Comparison of ENCODE assay signal across 1 cellular context in the genomic region with DNA sequence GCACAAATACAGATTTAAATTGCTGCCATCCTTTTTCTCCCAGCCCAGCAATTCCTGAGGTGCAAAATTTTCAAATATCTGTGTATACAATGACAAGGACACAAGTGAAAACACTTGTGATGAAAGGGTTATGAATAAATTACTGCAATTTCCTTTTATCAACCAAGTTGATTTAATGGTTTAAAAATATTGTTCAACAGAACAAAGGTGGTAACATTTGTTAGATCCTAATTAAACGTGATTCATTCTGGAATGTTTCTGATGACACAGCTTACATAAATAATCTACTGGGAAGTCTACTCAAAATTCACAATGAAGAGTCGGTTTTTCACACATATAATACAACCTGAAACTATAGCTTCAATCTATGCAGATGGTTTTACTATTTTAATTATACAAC.
TF ChIP-seq lines count a peak whose summit lies in the region.

No MANE protein-coding gene starts in this region.

TF ChIP-seq in liver, 16 proteins besides CTCF, POLR2A, EP300 and RAD21 (continued from another document):
- TF ChIP-seq, protein P1, sequence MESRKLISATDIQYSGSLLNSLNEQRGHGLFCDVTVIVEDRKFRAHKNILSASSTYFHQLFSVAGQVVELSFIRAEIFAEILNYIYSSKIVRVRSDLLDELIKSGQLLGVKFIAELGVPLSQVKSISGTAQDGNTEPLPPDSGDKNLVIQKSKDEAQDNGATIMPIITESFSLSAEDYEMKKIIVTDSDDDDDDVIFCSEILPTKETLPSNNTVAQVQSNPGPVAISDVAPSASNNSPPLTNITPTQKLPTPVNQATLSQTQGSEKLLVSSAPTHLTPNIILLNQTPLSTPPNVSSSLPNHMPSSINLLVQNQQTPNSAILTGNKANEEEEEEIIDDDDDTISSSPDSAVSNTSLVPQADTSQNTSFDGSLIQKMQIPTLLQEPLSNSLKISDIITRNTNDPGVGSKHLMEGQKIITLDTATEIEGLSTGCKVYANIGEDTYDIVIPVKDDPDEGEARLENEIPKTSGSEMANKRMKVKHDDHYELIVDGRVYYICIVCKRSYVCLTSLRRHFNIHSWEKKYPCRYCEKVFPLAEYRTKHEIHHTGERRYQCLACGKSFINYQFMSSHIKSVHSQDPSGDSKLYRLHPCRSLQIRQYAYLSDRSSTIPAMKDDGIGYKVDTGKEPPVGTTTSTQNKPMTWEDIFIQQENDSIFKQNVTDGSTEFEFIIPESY (IDR thresholded peaks at IDR 0.05) = no peak
- TF ChIP-seq RXRA (IDR thresholded peaks at IDR 0.05) (no peak), HNF4G (IDR thresholded peaks at IDR 0.05) (no peak), HNF4A (conservative IDR thresholded peaks at IDR 0.05) (no peak), GABPA (IDR thresholded peaks at IDR 0.05 in 1 of 2, conservative IDR thresholded peaks at IDR 0.05 in 1 of 2) (no peak), TAF1 (conservative IDR thresholded peaks at IDR 0.05) (no peak), NR2F2 (IDR thresholded peaks at IDR 0.05) (no peak), YY1 (IDR thresholded peaks at IDR 0.05) (no peak), SP1 (IDR thresholded peaks at IDR 0.05) (no peak), EGR1 (IDR thresholded peaks at IDR 0.05; ENCODE audit: low read depth in 2 of 2) (no peak)
- TF ChIP-seq, protein P2, sequence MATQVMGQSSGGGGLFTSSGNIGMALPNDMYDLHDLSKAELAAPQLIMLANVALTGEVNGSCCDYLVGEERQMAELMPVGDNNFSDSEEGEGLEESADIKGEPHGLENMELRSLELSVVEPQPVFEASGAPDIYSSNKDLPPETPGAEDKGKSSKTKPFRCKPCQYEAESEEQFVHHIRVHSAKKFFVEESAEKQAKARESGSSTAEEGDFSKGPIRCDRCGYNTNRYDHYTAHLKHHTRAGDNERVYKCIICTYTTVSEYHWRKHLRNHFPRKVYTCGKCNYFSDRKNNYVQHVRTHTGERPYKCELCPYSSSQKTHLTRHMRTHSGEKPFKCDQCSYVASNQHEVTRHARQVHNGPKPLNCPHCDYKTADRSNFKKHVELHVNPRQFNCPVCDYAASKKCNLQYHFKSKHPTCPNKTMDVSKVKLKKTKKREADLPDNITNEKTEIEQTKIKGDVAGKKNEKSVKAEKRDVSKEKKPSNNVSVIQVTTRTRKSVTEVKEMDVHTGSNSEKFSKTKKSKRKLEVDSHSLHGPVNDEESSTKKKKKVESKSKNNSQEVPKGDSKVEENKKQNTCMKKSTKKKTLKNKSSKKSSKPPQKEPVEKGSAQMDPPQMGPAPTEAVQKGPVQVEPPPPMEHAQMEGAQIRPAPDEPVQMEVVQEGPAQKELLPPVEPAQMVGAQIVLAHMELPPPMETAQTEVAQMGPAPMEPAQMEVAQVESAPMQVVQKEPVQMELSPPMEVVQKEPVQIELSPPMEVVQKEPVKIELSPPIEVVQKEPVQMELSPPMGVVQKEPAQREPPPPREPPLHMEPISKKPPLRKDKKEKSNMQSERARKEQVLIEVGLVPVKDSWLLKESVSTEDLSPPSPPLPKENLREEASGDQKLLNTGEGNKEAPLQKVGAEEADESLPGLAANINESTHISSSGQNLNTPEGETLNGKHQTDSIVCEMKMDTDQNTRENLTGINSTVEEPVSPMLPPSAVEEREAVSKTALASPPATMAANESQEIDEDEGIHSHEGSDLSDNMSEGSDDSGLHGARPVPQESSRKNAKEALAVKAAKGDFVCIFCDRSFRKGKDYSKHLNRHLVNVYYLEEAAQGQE (IDR thresholded peaks at IDR 0.05) = no peak
- TF ChIP-seq, protein P3, sequence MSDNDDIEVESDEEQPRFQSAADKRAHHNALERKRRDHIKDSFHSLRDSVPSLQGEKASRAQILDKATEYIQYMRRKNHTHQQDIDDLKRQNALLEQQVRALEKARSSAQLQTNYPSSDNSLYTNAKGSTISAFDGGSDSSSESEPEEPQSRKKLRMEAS (IDR thresholded peaks at IDR 0.05) = no peak
